ENCODE assay signal across 16 cellular contexts in the genomic region with DNA sequence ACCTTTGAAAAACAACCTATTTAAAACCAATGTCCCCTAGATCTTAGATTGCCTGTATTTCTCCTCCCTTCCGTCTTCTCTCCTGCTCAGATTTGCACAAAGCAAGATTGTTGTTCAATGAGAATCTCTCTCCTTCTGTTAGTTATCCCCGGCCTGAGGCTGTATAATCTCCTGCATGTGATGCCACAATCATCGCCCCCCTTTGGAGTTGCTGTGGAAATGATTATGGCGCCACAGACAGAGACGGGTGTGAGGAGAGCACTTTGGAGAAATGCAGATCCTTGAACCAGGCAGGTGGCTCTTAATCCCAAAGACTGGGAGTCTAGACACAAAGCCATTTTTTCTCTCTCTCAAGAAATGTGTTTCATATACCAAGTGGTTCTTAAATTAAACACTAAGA.
DNase-seq lines count a peak whose midpoint lies in the region; TF ChIP-seq lines count a peak whose summit lies in the region.
"Had no signal": no experiment of that assay in that cellular context is flagged by ENCODE, and none has a peak within 500 bp of the region (broad histone marks: within the 10 kb centered on the region; RNA-seq: fewer than 3 reads in every experiment).

No MANE protein-coding gene starts in this region.

- no peak overlapping the region for H3K4me3 ChIP-seq in suprapubic skin
- H3K4me3 ChIP-seq: A549 had no signal

- peaks cover 10% of the 10 kb centered on the region for H3K4me1 Mint-ChIP-seq in mesothelial cell of epicardium

- no peaks in the 10 kb centered on the region for H3K36me3 Mint-ChIP-seq in mesothelial cell of epicardium

- TF ChIP-seq EP300 in suprapubic skin (IDR thresholded peaks at IDR 0.05): no peak

- peaks cover 13% of the 10 kb centered on the region for H3K27me3 Mint-ChIP-seq in mesothelial cell of epicardium (ENCODE audit: low read depth)
- H3K27me3 Mint-ChIP-seq: CD4-positive, alpha-beta T cell had no signal

- WGBS in suprapubic skin: 79% methylated on average over 5 of the region's 5 CpGs

- no peaks in the 10 kb centered on the region for H3K4me1 ChIP-seq in suprapubic skin
- H3K4me1 ChIP-seq: A549 had no signal

- peak; percentile 17 for DNase-seq in NCI-H146 (lab: John Stamatoyannopoulos, UW)
- no peak for DNase-seq in NCI-H146 treated with DMSO at 0.1 percent for 48 hours (lab: John Stamatoyannopoulos, UW; ENCODE audit: unreplicated experiment)
- peak; percentile 9 for DNase-seq in COR-L47 (lab: John Stamatoyannopoulos, UW)
- peak; percentile 16 for DNase-seq in NCI-H69 (lab: John Stamatoyannopoulos, UW)
- peak; percentile 42 for DNase-seq in foreskin melanocyte
- no peak for DNase-seq in mesothelial cell of epicardium (ENCODE audit: low spot score in 2 of 2, unreplicated experiment in 2 of 2)
- no peak for DNase-seq in suprapubic skin (ENCODE audit: low spot score in 2 of 2)
- DNase-seq: AML-193; CD4-positive, alpha-beta T cell; DMS79 treated with DMSO at 0.1 percent for 48 hours; GF-D8; GOT3; H9 had no signal

- no peak overlapping the region for H3K27ac ChIP-seq in suprapubic skin
- H3K27ac ChIP-seq: 22Rv1, A549, C4-2B had no signal

- no peaks in the 10 kb centered on the region for H3K27me3 ChIP-seq in suprapubic skin

- TF ChIP-seq CTCF in mesothelial cell of epicardium (IDR thresholded peaks at IDR 0.05; ENCODE audit: unreplicated experiment) (no peak), suprapubic skin (IDR thresholded peaks at IDR 0.05) (no peak)

- H3K4me3 Mint-ChIP-seq in mesothelial cell of epicardium: no peak overlapping the region
- H3K4me3 Mint-ChIP-seq: CD4-positive, alpha-beta T cell; H9 had no signal

- H3K36me3 ChIP-seq in suprapubic skin: no peaks in the 10 kb centered on the region

- no peak overlapping the region for H3K27ac Mint-ChIP-seq in mesothelial cell of epicardium
- H3K27ac Mint-ChIP-seq: CD4-positive, alpha-beta T cell; H9 had no signal

- peaks cover 6% of the 10 kb centered on the region for H3K9me3 Mint-ChIP-seq in mesothelial cell of epicardium
- H3K9me3 Mint-ChIP-seq: H9 had no signal

- no peak for TF ChIP-seq POLR2A in suprapubic skin (IDR thresholded peaks at IDR 0.05)

- no peaks in the 10 kb centered on the region for H3K9me3 ChIP-seq in suprapubic skin
- H3K9me3 ChIP-seq: A549 had no signal

Comparison
In these comparisons a context has a peak if more than half of its experiments do, and no peak if none do; other contexts are left out.
1. DNase-seq: peak in NCI-H146 (single experiment), COR-L47 (single experiment), NCI-H69 (single experiment) and foreskin melanocyte (single experiment); none in NCI-H146 treated with DMSO at 0.1 percent for 48 hours (single experiment), mesothelial cell of epicardium (0 of 2) and suprapubic skin (0 of 2).